Comparison of ENCODE assay signal across 8 cellular contexts in genomic region chr17:50210249-50211225, GRCh38. TPM values are rescaled to one million over a fixed set of nuclear protein-coding genes. Genes with fewer than 3 reads are reported as not detected.
DNase-seq lines count a peak whose midpoint lies in the region; ATAC-seq and TF ChIP-seq lines count a peak whose summit lies in the region.

No MANE protein-coding gene starts in this region.

- peak; percentile 43 for ATAC-seq in left colon
- no peak for ATAC-seq in HG02884 (IDR thresholded peaks at IDR 0.05; ENCODE audit: unreplicated experiment)
- no peak for ATAC-seq in HG03432 (IDR thresholded peaks at IDR 0.05; ENCODE audit: unreplicated experiment)
- no peak for ATAC-seq in HG03097 (IDR thresholded peaks at IDR 0.05; ENCODE audit: low FRiP score, unreplicated experiment)

- TF ChIP-seq CTCF in testis (IDR thresholded peaks at IDR 0.05) = no peak

- peak overlapping the region; percentile 74 to 92 for H3K27ac ChIP-seq in testis

- intact Hi-C loops in left colon (cut with DNase I, micrococcal nuclease) = no loop called here
- intact Hi-C loops in testis (cut with DNase I; ENCODE audit: low total_unique reads) = no loop called here

- peaks cover 42% of the 10 kb centered on the region for H3K4me1 ChIP-seq in testis

- no peaks in the 10 kb centered on the region for H3K36me3 ChIP-seq in testis (ENCODE audit: low read depth, missing control alignments)

- H3K4me3 ChIP-seq in testis = no peak overlapping the region

- TF ChIP-seq POLR2A in testis (IDR thresholded peaks at IDR 0.05) = no peak

- no peaks in the 10 kb centered on the region for H3K9me3 ChIP-seq in testis

- WGBS in testis, 2 donors = 29 to 34% methylated on average over 23 to 26 of the region's 26 CpGs

- H3K27me3 ChIP-seq in testis = no peaks in the 10 kb centered on the region

- DNase-seq in HK-2 (ENCODE audit: unreplicated experiment) = peak; percentile 94
- DNase-seq in brain pericyte (ENCODE audit: low read depth, low spot score) = peak; percentile 87
- peak; percentile 48 to 66 for DNase-seq in left colon
- peak; percentile 67 for DNase-seq in testis
- DNase-seq in RKO (ENCODE audit: low spot score) = no peak

RNA-seq across cellular contexts. Expression of gene COL1A1, which starts 9.1 kb away (rescaled TPM):
- total RNA-seq in left colon (10 to 100 TPM; 33.5 to 91.9 TPM), testis (10 to 100 TPM; 32.5 to 35.1 TPM)
- polyA plus RNA-seq in testis (ENCODE audit: insufficient read depth, low read depth, low replicate concordance) = 557 TPM

RNA-seq across cellular contexts. Expression of gene SGCA, which starts 44.7 kb away (rescaled TPM):
- 1 to 10 TPM in 1 of 2 donors, under 1 TPM in 1; 0.31 to 4.7 TPM for total RNA-seq in left colon
- total RNA-seq in testis = 1 to 10 TPM; 2.4 to 7.6 TPM
- 33.1 TPM for polyA plus RNA-seq in testis (ENCODE audit: insufficient read depth, low read depth, low replicate concordance)
